ENCODE assay signal across 8 cellular contexts in genomic region chr9:133458643-133459312, GRCh38. TPM values are rescaled to one million over a fixed set of nuclear protein-coding genes. Genes with fewer than 3 reads are reported as not detected.
DNase-seq lines count a peak whose midpoint lies in the region; ATAC-seq and TF ChIP-seq lines count a peak whose summit lies in the region.

No MANE protein-coding gene starts in this region.

- peaks cover 31% of the 10 kb centered on the region for H3K4me1 Mint-ChIP-seq in WTC11

- WGBS in urinary bladder, result 79% methylated on average over 16 of the region's 16 CpGs

- H3K27me3 Mint-ChIP-seq in WTC11 (ENCODE audit: low read depth), result no peaks in the 10 kb centered on the region

- no peaks in the 10 kb centered on the region for H3K27me3 ChIP-seq in layer of hippocampus (ENCODE audit: control insufficient read depth, insufficient read depth, low read length)

- intact Hi-C loops in Right ventricle myocardium inferior (cut with DNase I) (no loop called here), Right ventricle myocardium superior (cut with DNase I) (no loop called here)

- CTCF ChIA-PET in WTC11 (lab: Charles Lee), result interaction anchor here (0.7 to 2.9 kb wide), 19 partner anchors 9 to 431 kb away, joined by 3 to 29 read pairs (median 7); partner anchors contain the start of genes SLC2A6, SURF1 and SURF2

- H3K27ac ChIP-seq in layer of hippocampus (ENCODE audit: low read depth, low read length), result peak overlapping the region; percentile 97
- no peak overlapping the region for H3K27ac ChIP-seq in urinary bladder (ENCODE audit: low read depth)

- DNase-seq in Right ventricle myocardium inferior (ENCODE audit: missing footprints), result peak; percentile 59
- no peak for DNase-seq in Right ventricle myocardium superior
- DNase-seq in WTC11 (ENCODE audit: low spot score), result peak; percentile 23
- no peak for DNase-seq in NCI-H187 (lab: John Stamatoyannopoulos, UW)
- DNase-seq in anterior cingulate cortex (lab: John Stamatoyannopoulos, UW), result no peak
- no peak for DNase-seq in superior temporal gyrus (ENCODE audit: extremely low spot score)

- no peak for TF ChIP-seq CTCF in WTC11 (IDR thresholded peaks at IDR 0.05)

- H3K4me1 ChIP-seq in urinary bladder (ENCODE audit: insufficient read depth), result no peaks in the 10 kb centered on the region

- H3K36me3 Mint-ChIP-seq in WTC11, result no peaks in the 10 kb centered on the region

- H3K9me3 Mint-ChIP-seq in WTC11, result no peaks in the 10 kb centered on the region

- no peaks in the 10 kb centered on the region for H3K36me3 ChIP-seq in urinary bladder (ENCODE audit: insufficient read depth)

- H3K4me3 ChIP-seq in urinary bladder (ENCODE audit: low read depth, low read length), result peak overlapping the region; percentile 61

- POLR2A ChIA-PET in WTC11 (lab: Charles Lee), result interaction anchor here (0.8 to 2.6 kb wide), 3 partner anchors 13 to 111 kb away, joined by 4 to 10 read pairs (median 4); partner anchors contain the start of genes MED22 and RPL7A

- H3K27ac Mint-ChIP-seq in WTC11, result peak overlapping the region; percentile 19; the same call in 1 of the 2 replicates

- ATAC-seq in Right ventricle myocardium inferior (no peak), Right ventricle myocardium superior (ENCODE audit: poor library complexity) (no peak), WTC11 (no peak)

- peak overlapping the region; percentile 78 for H3K4me3 Mint-ChIP-seq in WTC11

TF ChIP-seq in WTC11, 78 proteins besides CTCF, POLR2A, EP300 and RAD21:
- TF ChIP-seq GABPB1 (CRISPR knock-in tag; IDR thresholded peaks at IDR 0.05) (peak; percentile 76), ZNF396 (CRISPR knock-in tag; IDR thresholded peaks at IDR 0.05; ENCODE audit: borderline replicate concordance) (no peak), MXD4 (CRISPR knock-in tag; IDR thresholded peaks at IDR 0.05; ENCODE audit: borderline replicate concordance) (no peak)

RNA-seq across cellular contexts. Expression of gene CACFD1, which starts 1.0 kb away (rescaled TPM):
- 13.9 TPM for total RNA-seq in Right ventricle myocardium inferior
- total RNA-seq in Right ventricle myocardium superior, result 12.9 TPM
- total RNA-seq in WTC11 (2021), result 22.5 to 38.7 TPM (median 29.5 TPM) in 3 replicates
- total RNA-seq in urinary bladder, result 5.9 TPM
- 19.5 TPM for polyA plus RNA-seq in urinary bladder

RNA-seq across cellular contexts. Expression of gene SLC2A6, which starts 20.1 kb away (rescaled TPM):
- total RNA-seq in Right ventricle myocardium inferior (2.7 TPM), Right ventricle myocardium superior (2.9 TPM), WTC11 (2021) (13.4 to 16.6 TPM (median 14.2 TPM) in 3 replicates), urinary bladder (3.4 TPM)
- 4.1 TPM for polyA plus RNA-seq in urinary bladder

RNA-seq across cellular contexts. Expression of gene ADAMTS13, which starts 36.6 kb away (rescaled TPM):
- total RNA-seq in Right ventricle myocardium inferior (3.6 TPM), Right ventricle myocardium superior (2.8 TPM), WTC11 (2021) (12.0 to 16.4 TPM (median 15.9 TPM) in 3 replicates), urinary bladder (1.8 TPM)
- polyA plus RNA-seq in urinary bladder, result 3.7 TPM

RNA-seq across cellular contexts. Expression of gene REXO4, which starts 41.0 kb away (rescaled TPM):
- total RNA-seq in Right ventricle myocardium inferior, result 18.7 TPM
- 18.0 TPM for total RNA-seq in Right ventricle myocardium superior
- 33.0 to 38.6 TPM (median 36.3 TPM) in 3 replicates for total RNA-seq in WTC11 (2021)
- 8.5 TPM for total RNA-seq in urinary bladder
- 21.5 TPM for polyA plus RNA-seq in urinary bladder

Comparison
In these comparisons a context has a peak if more than half of its experiments do, and no peak if none do; other contexts are left out.
1. DNase-seq: peak in Right ventricle myocardium inferior (single experiment) and WTC11 (single experiment); none in Right ventricle myocardium superior (single experiment), NCI-H187 (0 of 2), anterior cingulate cortex (0 of 58) and superior temporal gyrus (single experiment).